ENCODE assay signal across 1 cellular context in genomic region chr9:136853596-136854112, GRCh38.
A peak's percentile ranks its signal among the peaks of the same experiment; 100 is the strongest.
TF ChIP-seq lines count a peak whose summit lies in the region.

No MANE protein-coding gene starts in this region.

TF ChIP-seq in GM12878, 131 proteins besides CTCF, POLR2A, EP300 and RAD21:
- no peak for TF ChIP-seq HDAC2 (IDR thresholded peaks at IDR 0.05)
- TF ChIP-seq RUNX3 (IDR thresholded peaks at IDR 0.05; ENCODE audit: low read length) = peak; percentile 27; the same call in 1 of the 2 replicates
- TF ChIP-seq NR2F1 (conservative IDR thresholded peaks at IDR 0.05) = 0 out of 2 replicates have a peak, but pooled peaks have one; percentile 14
- TF ChIP-seq SREBF2 (IDR thresholded peaks at IDR 0.05; ENCODE audit: low read length) = no peak
- no peak for TF ChIP-seq HCFC1 (IDR thresholded peaks at IDR 0.05; ENCODE audit: low read length)
